Comparison of ENCODE assay signal across 12 cellular contexts in genomic region chr2:109124982-109125594, GRCh38. TPM values are rescaled to one million over a fixed set of nuclear protein-coding genes. Genes with fewer than 3 reads are reported as not detected.
A peak's percentile ranks its signal among the peaks of the same experiment; 100 is the strongest.
DNase-seq lines count a peak whose midpoint lies in the region; ATAC-seq, FAIRE-seq and TF ChIP-seq lines count a peak whose summit lies in the region.
"Had no signal": no experiment of that assay in that cellular context is flagged by ENCODE, and none has a peak within 500 bp of the region (broad histone marks: within the 10 kb centered on the region; RNA-seq: fewer than 3 reads in every experiment).

No MANE protein-coding gene starts in this region.

- H3K27ac ChIP-seq in fibroblast of lung (ENCODE audit: insufficient read depth, low read length): peak overlapping the region; percentile 4
- H3K27ac ChIP-seq in Karpas-422 (ENCODE audit: low read length): no peak overlapping the region
- H3K27ac ChIP-seq: colonic mucosa, neural progenitor cell had no signal

- H3K79me2 ChIP-seq in fibroblast of lung (ENCODE audit: control insufficient read depth, insufficient read depth, low read length) (peaks cover 17% of the 10 kb centered on the region), Karpas-422 (ENCODE audit: low read length) (no peaks in the 10 kb centered on the region)

- peaks cover 10% of the 10 kb centered on the region for H3K4me1 ChIP-seq in fibroblast of lung (ENCODE audit: control insufficient read depth, extremely low read depth, insufficient read depth, low read length)
- H3K4me1 ChIP-seq in Karpas-422 (ENCODE audit: low read length): peaks cover under 1% of the 10 kb centered on the region; the same call in 1 of the 2 replicates
- H3K4me1 ChIP-seq: colonic mucosa, neural progenitor cell had no signal

- H3K4me2 ChIP-seq in fibroblast of lung (ENCODE audit: extremely low read depth, insufficient read depth, low read length) (peak overlapping the region; percentile 4), Karpas-422 (ENCODE audit: low read depth, low read length, poor library complexity, severe bottlenecking) (no peak overlapping the region)
- H3K4me2 ChIP-seq: neural progenitor cell had no signal

- H3K27me3 ChIP-seq in fibroblast of lung (ENCODE audit: control insufficient read depth, insufficient read depth, low read length) (peaks cover 11% of the 10 kb centered on the region), Karpas-422 (ENCODE audit: low read length) (no peaks in the 10 kb centered on the region)

- TF ChIP-seq CTCF in fibroblast of lung (conservative IDR thresholded peaks at IDR 0.05 in 1 of 2, IDR thresholded peaks at IDR 0.05 in 1 of 2; ENCODE audit: low read depth in 1 of 2, low read length in 2 of 2): no peak

- peak; percentile 98 for FAIRE-seq in urothelium cell line (lab: Jason Lieb, UNC)

- no peak overlapping the region for H2AFZ ChIP-seq in fibroblast of lung (ENCODE audit: low read length)
- no peak overlapping the region for H2AFZ ChIP-seq in Karpas-422 (ENCODE audit: low read length)
- H2AFZ ChIP-seq: neural progenitor cell had no signal

- H3K9ac ChIP-seq in fibroblast of lung (ENCODE audit: insufficient read depth, low read length) (no peak overlapping the region), Karpas-422 (ENCODE audit: low read length) (no peak overlapping the region)
- H3K9ac ChIP-seq: neural progenitor cell had no signal

- no peaks in the 10 kb centered on the region for H3K36me3 ChIP-seq in fibroblast of lung (ENCODE audit: control insufficient read depth, insufficient read depth, low read length)
- no peaks in the 10 kb centered on the region for H3K36me3 ChIP-seq in Karpas-422 (ENCODE audit: insufficient read depth, low read length)
- H3K36me3 ChIP-seq: colonic mucosa, neural progenitor cell had no signal

- H3K4me3 ChIP-seq in fibroblast of lung (replicated peaks in 1 of 4; ENCODE audit: control extremely low read depth in 1 of 4, insufficient read depth in 1 of 4, low read depth in 3 of 4, low read length in 4 of 4) (no peak overlapping the region), Karpas-422 (ENCODE audit: low read length) (no peak overlapping the region)
- H3K4me3 ChIP-seq: colonic mucosa, neural progenitor cell had no signal

- no peaks in the 10 kb centered on the region for H3K9me3 ChIP-seq in fibroblast of lung (ENCODE audit: control insufficient read depth, insufficient read depth, low read depth, low read length)
- H3K9me3 ChIP-seq in Karpas-422 (ENCODE audit: low read length): no peaks in the 10 kb centered on the region
- H3K9me3 ChIP-seq: colonic mucosa had no signal

- no peaks in the 10 kb centered on the region for H3K9me2 ChIP-seq in Karpas-422 (replicated peaks; ENCODE audit: insufficient read depth, low read length)

- H4K20me1 ChIP-seq in fibroblast of lung (ENCODE audit: control insufficient read depth, extremely low read depth, insufficient read depth, low read length) (no peaks in the 10 kb centered on the region), Karpas-422 (ENCODE audit: insufficient read depth, low read depth, low read length) (no peaks in the 10 kb centered on the region)

- no peak for ATAC-seq in left cardiac atrium
- ATAC-seq: CD8-positive, alpha-beta T cell had no signal

- DNase-seq in cardiac septum (ENCODE audit: low spot score) (peak; percentile 55), left cardiac atrium (no peak), NCI-H345 (lab: John Stamatoyannopoulos, UW) (peak; percentile 65), fibroblast of lung (ENCODE audit: low read depth in 2 of 2) (no peak), urothelium cell line (ENCODE audit: low spot score) (peak; percentile 91), NCI-H187 treated with DMSO at 0.1 percent for 48 hours (lab: John Stamatoyannopoulos, UW) (no peak), AML-193 (lab: John Stamatoyannopoulos, UW) (no peak), Karpas-422 (no peak)
- DNase-seq: colonic mucosa, islet precursor cell had no signal

- intact Hi-C loops in cardiac septum (cut with DNase I): loop anchor here (5.0 kb wide), 1 partner anchor 257 kb away; no protein-coding TSS in a partner anchor
- intact Hi-C loops in left cardiac atrium (cut with DNase I): loop anchor here (5.0 kb wide), 3 partner anchors 77 to 382 kb away; no protein-coding TSS in a partner anchor

RNA-seq across cellular contexts. Expression of gene SH3RF3, which starts 3.9 kb away (rescaled TPM):
- total RNA-seq in cardiac septum: 11.2 TPM
- total RNA-seq in left cardiac atrium: 1 to 10 TPM; 8.8 to 9.4 TPM
- 6.7 and 10.1 TPM in 2 replicates for total RNA-seq in fibroblast of lung
- polyA plus RNA-seq in fibroblast of lung: 8.3 and 9.5 TPM in 2 replicates
- polyA plus RNA-seq in fibroblast of lung (2012): 13.3 and 14.8 TPM in 2 replicates
- polyA minus RNA-seq in fibroblast of lung (ENCODE audit: low replicate concordance): 16.0 and 21.7 TPM in 2 replicates
- total RNA-seq in Karpas-422 (2014; rRNA removed; shearing (Covaris generic); ENCODE audit: low replicate concordance): 0.11 and 0.34 TPM in 2 replicates

Comparison
In these comparisons a context has a peak if more than half of its experiments do, and no peak if none do; other contexts are left out.
1. DNase-seq: peak in cardiac septum (single experiment), NCI-H345 (single experiment) and urothelium cell line (single experiment); none in left cardiac atrium (single experiment), fibroblast of lung (0 of 2), NCI-H187 treated with DMSO at 0.1 percent for 48 hours (single experiment), AML-193 (0 of 2) and Karpas-422 (single experiment).